ENCODE assay signal across 11 cellular contexts in the genomic region with DNA sequence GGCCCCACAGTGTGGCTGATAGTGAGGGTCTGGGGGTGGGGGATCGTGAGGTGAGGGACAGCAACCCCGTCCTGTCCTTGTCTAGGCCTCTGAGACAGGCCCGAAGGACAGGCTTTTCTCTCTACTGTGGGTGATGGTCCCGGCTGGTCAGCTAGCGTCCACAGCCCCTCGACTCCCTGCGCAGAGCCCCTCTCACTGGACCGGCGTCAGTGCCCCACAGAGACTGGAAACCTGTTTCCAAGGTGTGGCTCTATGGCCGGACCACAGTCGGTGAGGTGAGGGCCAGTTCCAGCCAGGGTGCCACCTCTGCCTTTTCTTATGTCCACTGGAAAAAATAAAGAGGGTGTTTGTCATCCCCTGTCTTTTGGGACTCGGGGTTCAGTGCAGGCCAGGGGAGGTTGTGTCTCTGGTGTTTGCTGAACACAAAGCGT. TPM values are rescaled to one million over a fixed set of nuclear protein-coding genes. Genes with fewer than 3 reads are reported as not detected.
DNase-seq lines count a peak whose midpoint lies in the region; ATAC-seq and TF ChIP-seq lines count a peak whose summit lies in the region.
"Had no signal": no experiment of that assay in that cellular context is flagged by ENCODE, and none has a peak within 500 bp of the region (broad histone marks: within the 10 kb centered on the region; RNA-seq: fewer than 3 reads in every experiment).

No MANE protein-coding gene starts in this region.

- H3K9me3 ChIP-seq in BLaER1 (no peaks in the 10 kb centered on the region), ascending aorta (peaks cover 0 to 5% of the 10 kb centered on the region in 2 donors), iPS-15b (ENCODE audit: control insufficient read depth, insufficient read depth, low read length) (no peaks in the 10 kb centered on the region), psoas muscle (no peaks in the 10 kb centered on the region)

- no peaks in the 10 kb centered on the region for H3K27me3 ChIP-seq in BLaER1
- no peaks in the 10 kb centered on the region for H3K27me3 ChIP-seq in ascending aorta
- no peaks in the 10 kb centered on the region for H3K27me3 ChIP-seq in iPS-15b (ENCODE audit: control insufficient read depth, insufficient read depth, low read length)
- no peaks in the 10 kb centered on the region for H3K27me3 ChIP-seq in psoas muscle (ENCODE audit: insufficient read depth in 3 of 3, low read length in 2 of 3)

- peak in 1 of 2 donors; percentile 54 for DNase-seq in ascending aorta (ENCODE audit: low spot score in 2 of 2)
- peak in 1 of 2 donors; percentile 47 for DNase-seq in psoas muscle
- no peak for DNase-seq in dermis blood vessel endothelial cell
- DNase-seq in DMS53 treated with DMSO at 0.1 percent for 48 hours (lab: John Stamatoyannopoulos, UW; ENCODE audit: unreplicated experiment) = no peak
- no peak for DNase-seq in NCI-H2196 treated with DMSO at 0.1 percent for 48 hours (lab: John Stamatoyannopoulos, UW; ENCODE audit: unreplicated experiment)
- DNase-seq: activated T-cell treated with anti-CD3 and anti-CD28 coated beads, Interleukin-2, amount 50 U/mL, for 48 hours; effector memory CD8-positive, alpha-beta T cell; stimulated activated CD4-positive, alpha-beta T cell treated with anti-CD3 and anti-CD28 coated beads, Interleukin-1b, Interleukin-23, amount 100 ng/mL, for 48 hours had no signal

- WGBS in psoas muscle, 3 donors = 91 to 97% (median 96%) methylated on average over 13 of the region's 13 CpGs

- H3K9ac ChIP-seq in BLaER1 (peak overlapping the region; percentile 47; the same call in 1 of the 2 replicates), iPS-15b (ENCODE audit: low read depth, low read length) (peak overlapping the region; percentile 28)

- peaks cover 45% of the 10 kb centered on the region for H4K20me1 ChIP-seq in BLaER1

- H3K4me1 ChIP-seq in BLaER1 = peaks cover 51% of the 10 kb centered on the region
- peaks cover 2 to 7% of the 10 kb centered on the region in 2 donors for H3K4me1 ChIP-seq in ascending aorta
- peaks cover 7% of the 10 kb centered on the region for H3K4me1 ChIP-seq in iPS-15b (ENCODE audit: control insufficient read depth, insufficient read depth, low read length)
- H3K4me1 ChIP-seq in psoas muscle = peaks cover 17% of the 10 kb centered on the region

- H3K36me3 ChIP-seq in BLaER1 (peaks cover 4% of the 10 kb centered on the region; the same call in 1 of the 2 replicates), ascending aorta (no peaks in the 10 kb centered on the region), iPS-15b (ENCODE audit: control insufficient read depth, insufficient read depth, low read length) (peaks cover 10% of the 10 kb centered on the region), psoas muscle (ENCODE audit: insufficient read depth in 1 of 2, low read depth in 1 of 2) (no peaks in the 10 kb centered on the region)

- ATAC-seq in psoas muscle = no peak
- ATAC-seq in HG03095 (IDR thresholded peaks at IDR 0.05; ENCODE audit: unreplicated experiment) = no peak
- ATAC-seq: effector memory CD8-positive, alpha-beta T cell had no signal

- intact Hi-C loops in ascending aorta (cut with DNase I) = no loop called here
- intact Hi-C loops in psoas muscle (cut with DNase I) = no loop called here

- H3K4me3 ChIP-seq in BLaER1 (no peak overlapping the region), ascending aorta (no peak overlapping the region), iPS-15b (ENCODE audit: low read depth, low read length) (no peak overlapping the region), psoas muscle (no peak overlapping the region)

- TF ChIP-seq CTCF in ascending aorta (IDR thresholded peaks at IDR 0.05) = no peak
- TF ChIP-seq CTCF in psoas muscle (IDR thresholded peaks at IDR 0.05) = no peak

- peak overlapping the region; percentile 93 for H3K4me2 ChIP-seq in BLaER1

- H3K27ac ChIP-seq in BLaER1 (peak overlapping the region; percentile 76), ascending aorta (peak overlapping the region; percentile 79 to 85), psoas muscle (peak overlapping the region; percentile 90)

RNA-seq across cellular contexts. Expression of gene ATP11A, which starts 22.6 kb away (rescaled TPM):
- total RNA-seq in ascending aorta (50.1 TPM), psoas muscle (10 to 100 TPM; 26.4 to 48.6 (median 28.7) TPM), dermis blood vessel endothelial cell (32.0 and 41.7 TPM in 2 replicates)
- 10 to 100 TPM in 1 of 3 donors, 1 to 10 TPM in 2; 3.9 to 15.1 (median 5.6) TPM for polyA plus RNA-seq in psoas muscle
